ENCODE assay signal across 8 cellular contexts in genomic region chr21:34888569-34889286, GRCh38.
DNase-seq lines count a peak whose midpoint lies in the region; ATAC-seq and TF ChIP-seq lines count a peak whose summit lies in the region.

No MANE protein-coding gene starts in this region.

- H3K27ac ChIP-seq in fibroblast of lung (ENCODE audit: insufficient read depth, low read length) = peak overlapping the region; percentile 92

- H3K9me3 ChIP-seq in fibroblast of lung (ENCODE audit: control insufficient read depth, insufficient read depth, low read depth, low read length) = no peaks in the 10 kb centered on the region

- H2AFZ ChIP-seq in fibroblast of lung (ENCODE audit: low read length) = no peak overlapping the region

- H3K36me3 ChIP-seq in fibroblast of lung (ENCODE audit: control insufficient read depth, insufficient read depth, low read length) = no peaks in the 10 kb centered on the region

- H3K4me2 ChIP-seq in fibroblast of lung (ENCODE audit: extremely low read depth, insufficient read depth, low read length) = peak overlapping the region; percentile 73

- H3K79me2 ChIP-seq in fibroblast of lung (ENCODE audit: control insufficient read depth, insufficient read depth, low read length) = peaks cover 48% of the 10 kb centered on the region

- peaks cover 3% of the 10 kb centered on the region for H3K4me1 ChIP-seq in fibroblast of lung (ENCODE audit: control insufficient read depth, extremely low read depth, insufficient read depth, low read length)

- ATAC-seq in GM21723 (IDR thresholded peaks at IDR 0.05; ENCODE audit: unreplicated experiment) = peak; percentile 53
- ATAC-seq in activated T-cell treated with anti-CD3 and anti-CD28 coated beads, Interleukin-2, amount 50 U/mL, for 72 hours (replicated peaks in 1 of 2) = peak; percentile 50 to 62
- ATAC-seq in naive thymus-derived CD8-positive, alpha-beta T cell = peak; percentile 42 to 48
- peak; percentile 77 for ATAC-seq in stimulated activated memory B cell treated with anti-CD40 and anti-IgM and Interleukin-4, amounts not matched to agents 10 μg/mL and 1 μg/mL and 100 μg/mL, for 72 hours

- H4K20me1 ChIP-seq in fibroblast of lung (ENCODE audit: control insufficient read depth, extremely low read depth, insufficient read depth, low read length) = no peaks in the 10 kb centered on the region

- in situ Hi-C loops in KBM-7 (cut with MboI; ENCODE audit: low pct_unique_long_range_greater_than_20kb, low sequenced_read_pairs) = no loop called here

- TF ChIP-seq CTCF in fibroblast of lung (conservative IDR thresholded peaks at IDR 0.05 in 1 of 2, IDR thresholded peaks at IDR 0.05 in 1 of 2; ENCODE audit: low read depth in 1 of 2, low read length in 2 of 2) = no peak

- no peaks in the 10 kb centered on the region for H3K27me3 Mint-ChIP-seq in activated T-cell treated with anti-CD3 and anti-CD28 coated beads, Interleukin-2, amount 50 U/mL, for 72 hours (ENCODE audit: low read depth)
- H3K27me3 Mint-ChIP-seq in naive thymus-derived CD8-positive, alpha-beta T cell = no peaks in the 10 kb centered on the region
- H3K27me3 Mint-ChIP-seq in stimulated activated memory B cell treated with anti-CD40 and anti-IgM and Interleukin-4, amounts not matched to agents 10 μg/mL and 1 μg/mL and 100 μg/mL, for 72 hours = no peaks in the 10 kb centered on the region

- H3K9me3 Mint-ChIP-seq in activated T-cell treated with anti-CD3 and anti-CD28 coated beads, Interleukin-2, amount 50 U/mL, for 72 hours = no peaks in the 10 kb centered on the region
- no peaks in the 10 kb centered on the region for H3K9me3 Mint-ChIP-seq in naive thymus-derived CD8-positive, alpha-beta T cell
- H3K9me3 Mint-ChIP-seq in stimulated activated memory B cell treated with anti-CD40 and anti-IgM and Interleukin-4, amounts not matched to agents 10 μg/mL and 1 μg/mL and 100 μg/mL, for 72 hours = no peaks in the 10 kb centered on the region

- H3K27me3 ChIP-seq in fibroblast of lung (ENCODE audit: control insufficient read depth, insufficient read depth, low read length) = no peaks in the 10 kb centered on the region

- POLR2A ChIA-PET in naive thymus-derived CD8-positive, alpha-beta T cell (lab: Charles Lee) = interaction anchor here (1.0 to 5.9 kb wide), 5 partner anchors 12 to 1285 kb away, joined by 3 to 72 read pairs (median 7); partner anchors contain the start of gene RUNX1

- DNase-seq in DMS153 treated with DMSO at 0.1 percent for 48 hours (lab: John Stamatoyannopoulos, UW; ENCODE audit: unreplicated experiment) (peak; percentile 87), KBM-7 (peak; percentile 95), fibroblast of lung (ENCODE audit: low read depth in 2 of 2) (peak; percentile 95 to 96)
- DNase-seq in activated T-cell treated with anti-CD3 and anti-CD28 coated beads, Interleukin-2, amount 50 U/mL, for 72 hours = peak; percentile 85 to 91
- peak; percentile 51 to 83 (median 64) for DNase-seq in naive thymus-derived CD8-positive, alpha-beta T cell

- H3K36me3 Mint-ChIP-seq in activated T-cell treated with anti-CD3 and anti-CD28 coated beads, Interleukin-2, amount 50 U/mL, for 72 hours (ENCODE audit: insufficient read depth in 2 of 2) = peaks cover 4 to 9% of the 10 kb centered on the region in 2 donors
- H3K36me3 Mint-ChIP-seq in naive thymus-derived CD8-positive, alpha-beta T cell = peaks cover 0 to 3% (median 0%) of the 10 kb centered on the region in 3 donors
- peaks cover 9% of the 10 kb centered on the region for H3K36me3 Mint-ChIP-seq in stimulated activated memory B cell treated with anti-CD40 and anti-IgM and Interleukin-4, amounts not matched to agents 10 μg/mL and 1 μg/mL and 100 μg/mL, for 72 hours

- H3K9ac ChIP-seq in fibroblast of lung (ENCODE audit: insufficient read depth, low read length) = peak overlapping the region; percentile 99

- peaks cover 50% of the 10 kb centered on the region for H3K4me1 Mint-ChIP-seq in activated T-cell treated with anti-CD3 and anti-CD28 coated beads, Interleukin-2, amount 50 U/mL, for 72 hours (ENCODE audit: low read depth)
- H3K4me1 Mint-ChIP-seq in naive thymus-derived CD8-positive, alpha-beta T cell = peaks cover 12 to 63% (median 32%) of the 10 kb centered on the region in 4 donors
- H3K4me1 Mint-ChIP-seq in stimulated activated memory B cell treated with anti-CD40 and anti-IgM and Interleukin-4, amounts not matched to agents 10 μg/mL and 1 μg/mL and 100 μg/mL, for 72 hours = peaks cover 34% of the 10 kb centered on the region

- peak overlapping the region; percentile 100 for H3K27ac Mint-ChIP-seq in activated T-cell treated with anti-CD3 and anti-CD28 coated beads, Interleukin-2, amount 50 U/mL, for 72 hours
- peak overlapping the region in 9 of 10 donors; percentile 92 to 99 (median 95) for H3K27ac Mint-ChIP-seq in naive thymus-derived CD8-positive, alpha-beta T cell
- H3K27ac Mint-ChIP-seq in stimulated activated memory B cell treated with anti-CD40 and anti-IgM and Interleukin-4, amounts not matched to agents 10 μg/mL and 1 μg/mL and 100 μg/mL, for 72 hours = peak overlapping the region; percentile 100

- peak overlapping the region; percentile 70 to 100 (median 76) for H3K4me3 ChIP-seq in fibroblast of lung (replicated peaks in 1 of 4; ENCODE audit: control extremely low read depth in 1 of 4, insufficient read depth in 1 of 4, low read depth in 3 of 4, low read length in 4 of 4)

- H3K4me3 Mint-ChIP-seq in activated T-cell treated with anti-CD3 and anti-CD28 coated beads, Interleukin-2, amount 50 U/mL, for 72 hours = peak overlapping the region; percentile 100
- peak overlapping the region; percentile 91 to 99 (median 95) for H3K4me3 Mint-ChIP-seq in naive thymus-derived CD8-positive, alpha-beta T cell
- peak overlapping the region; percentile 93 for H3K4me3 Mint-ChIP-seq in stimulated activated memory B cell treated with anti-CD40 and anti-IgM and Interleukin-4, amounts not matched to agents 10 μg/mL and 1 μg/mL and 100 μg/mL, for 72 hours

TF ChIP-seq in PFSK-1, 5 proteins besides CTCF, POLR2A, EP300 and RAD21:
- peak; percentile 95 for TF ChIP-seq TAF1 (IDR thresholded peaks at IDR 0.05; ENCODE audit: borderline replicate concordance, insufficient read depth, low read length)
- TF ChIP-seq FOXP2 (optimal IDR thresholded peaks at IDR 0.05; ENCODE audit: borderline replicate concordance, extremely low read depth, extremely low read length, insufficient read depth) = no peak
- no peak for TF ChIP-seq SIN3A (IDR thresholded peaks at IDR 0.05; ENCODE audit: borderline replicate concordance, insufficient read depth, low read length)
- peak in 1 of 2 experiments; percentile 56; a peak in 2 of 4 replicates for TF ChIP-seq REST (IDR thresholded peaks at IDR 0.05; ENCODE audit: insufficient read depth in 1 of 2, low read depth in 2 of 2, low read length in 2 of 2)
- TF ChIP-seq POLR2AphosphoS5 (IDR thresholded peaks at IDR 0.05; ENCODE audit: low read depth, low read length) = peak; percentile 94

Comparison
In these comparisons a context has a peak if more than half of its experiments do, and no peak if none do; other contexts are left out.
1. Peak in every context shown above with its lines: DNase-seq, ATAC-seq, H3K4me3 ChIP-seq and H3K27ac ChIP-seq.